In the genomic region with DNA sequence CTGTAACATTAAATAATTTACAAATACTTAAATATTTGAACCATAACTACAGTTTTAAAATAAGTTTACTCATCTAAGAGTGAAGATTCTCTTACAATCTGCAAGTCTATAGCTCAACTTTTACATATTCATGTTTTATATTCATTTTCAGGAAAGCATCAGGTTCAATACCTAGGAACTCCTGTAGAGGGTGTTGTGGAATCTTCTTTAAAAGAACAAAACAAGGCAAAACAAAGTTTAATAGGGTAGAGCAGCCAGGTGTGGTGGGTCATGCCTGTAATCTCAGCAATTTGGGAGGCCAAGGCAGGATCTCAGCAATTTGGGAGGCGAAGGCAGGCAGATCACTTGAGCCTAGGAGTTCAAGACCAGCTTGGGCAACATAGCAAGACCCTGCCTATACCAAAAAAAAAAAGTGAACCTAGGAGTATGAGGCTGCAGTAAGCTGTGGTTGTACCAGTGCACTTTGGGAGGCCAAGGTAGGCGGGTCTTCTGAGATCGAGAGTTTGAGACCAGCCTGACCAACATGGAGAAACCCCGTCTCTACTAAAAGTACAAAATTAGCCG, we compare ENCODE assay signal across 14 cellular contexts. TPM values are rescaled to one million over a fixed set of nuclear protein-coding genes. Genes with fewer than 3 reads are reported as not detected.
DNase-seq lines count a peak whose midpoint lies in the region; ATAC-seq, FAIRE-seq and TF ChIP-seq lines count a peak whose summit lies in the region.
"Had no signal": no experiment of that assay in that cellular context is flagged by ENCODE, and none has a peak within 500 bp of the region (broad histone marks: within the 10 kb centered on the region; RNA-seq: fewer than 3 reads in every experiment).

No MANE protein-coding gene starts in this region.

- H3F3A ChIP-seq in MM.1S (ENCODE audit: insufficient read depth, low read length), result no peaks in the 10 kb centered on the region

- H3K36me3 ChIP-seq in MM.1S (replicated peaks; ENCODE audit: insufficient read depth, low read length) (no peaks in the 10 kb centered on the region), bronchial epithelial cell (ENCODE audit: control insufficient read depth, insufficient read depth, low read length) (no peaks in the 10 kb centered on the region)
- H3K36me3 ChIP-seq: BLaER1, HAP-1, SJCRH30, suprapubic skin had no signal

- TF ChIP-seq CTCF in MM.1S (IDR thresholded peaks at IDR 0.05; ENCODE audit: low read length), result peak; percentile 33
- peak; percentile 26 for TF ChIP-seq CTCF in bronchial epithelial cell (IDR thresholded peaks at IDR 0.05; ENCODE audit: insufficient read depth, low read length, severe bottlenecking)

- H3K4me3 ChIP-seq in MM.1S (ENCODE audit: low read length), result no peak overlapping the region
- no peak overlapping the region for H3K4me3 ChIP-seq in bronchial epithelial cell (ENCODE audit: low read depth, low read length)
- H3K4me3 ChIP-seq: BLaER1, HAP-1, SJCRH30, suprapubic skin had no signal

- no peaks in the 10 kb centered on the region for H3K4me1 ChIP-seq in MM.1S (ENCODE audit: low read length)
- H3K4me1 ChIP-seq: parathyroid adenoma, SJCRH30, suprapubic skin had no signal

- H4K20me1 ChIP-seq in MM.1S (ENCODE audit: insufficient read depth, low read length), result no peaks in the 10 kb centered on the region
- H4K20me1 ChIP-seq: BLaER1 had no signal

- H3K9me2 ChIP-seq in MM.1S (replicated peaks; ENCODE audit: insufficient read depth, low read length), result no peaks in the 10 kb centered on the region

- H2AFZ ChIP-seq in MM.1S (ENCODE audit: low read length), result no peak overlapping the region
- H2AFZ ChIP-seq: parathyroid adenoma had no signal

- no peak for ATAC-seq in HG03135 (IDR thresholded peaks at IDR 0.05; ENCODE audit: unreplicated experiment)

- DNase-seq in NCI-H82 (lab: John Stamatoyannopoulos, UW) (peak; percentile 10), NCI-H82 treated with DMSO at 0.1 percent for 48 hours (lab: John Stamatoyannopoulos, UW; ENCODE audit: unreplicated experiment) (no peak), MM.1S (peak; percentile 11), bronchial epithelial cell (ENCODE audit: low read depth) (peak; percentile 22), renal cortical epithelial cell (ENCODE audit: low read depth) (peak; percentile 22), NCI-H1092 (lab: John Stamatoyannopoulos, UW) (no peak), NOMO-1 treated with dmso at 0.1 percent for 144 hours (lab: John Stamatoyannopoulos, UW; ENCODE audit: unreplicated experiment) (no peak)

- no peak overlapping the region for H3K4me2 ChIP-seq in MM.1S (ENCODE audit: low read depth, low read length)
- H3K4me2 ChIP-seq: BLaER1 had no signal

- H3K79me2 ChIP-seq in MM.1S (ENCODE audit: low read length), result no peaks in the 10 kb centered on the region
- H3K79me2 ChIP-seq: parathyroid adenoma had no signal

- no peaks in the 10 kb centered on the region for H3K9me3 ChIP-seq in MM.1S (replicated peaks; ENCODE audit: insufficient read depth, low read length)
- H3K9me3 ChIP-seq: BLaER1, HAP-1, SJCRH30, suprapubic skin had no signal

- H3K27ac ChIP-seq in MM.1S (ENCODE audit: low read length), result no peak overlapping the region
- H3K27ac ChIP-seq: BLaER1, parathyroid adenoma, SJCRH30, suprapubic skin had no signal

- FAIRE-seq in bronchial epithelial cell (lab: Jason Lieb, UNC), result no peak
- FAIRE-seq: colon had no signal

- no peak overlapping the region for H3K9ac ChIP-seq in MM.1S (ENCODE audit: low read length)
- H3K9ac ChIP-seq: BLaER1, parathyroid adenoma had no signal

- no peaks in the 10 kb centered on the region for H3K27me3 ChIP-seq in MM.1S (replicated peaks; ENCODE audit: insufficient read depth, low read length)
- H3K27me3 ChIP-seq in bronchial epithelial cell (ENCODE audit: control insufficient read depth, insufficient read depth, low read length), result no peaks in the 10 kb centered on the region
- H3K27me3 ChIP-seq: BLaER1, SJCRH30, suprapubic skin had no signal

RNA-seq across cellular contexts. Expression of a gene that starts 45.1 kb away (rescaled TPM):
- total RNA-seq in bronchial epithelial cell (0.53 and 4.4 TPM in 2 replicates), renal cortical epithelial cell (0.17 and 0.20 TPM in 2 replicates)
- total RNA-seq: SJCRH30 had no signal

Comparison
In these comparisons a context has a peak if more than half of its experiments do, and no peak if none do; other contexts are left out.
1. DNase-seq: peak in NCI-H82 (single experiment), MM.1S (single experiment), bronchial epithelial cell (single experiment) and renal cortical epithelial cell (single experiment); none in NCI-H82 treated with DMSO at 0.1 percent for 48 hours (single experiment), NCI-H1092 (single experiment) and NOMO-1 treated with dmso at 0.1 percent for 144 hours (single experiment).